ENCODE assay signal across 16 cellular contexts in genomic region chr7:69364814-69365587, GRCh38.
DNase-seq lines count a peak whose midpoint lies in the region; ATAC-seq, FAIRE-seq and TF ChIP-seq lines count a peak whose summit lies in the region.
"Had no signal": no experiment of that assay in that cellular context is flagged by ENCODE, and none has a peak within 500 bp of the region (broad histone marks: within the 10 kb centered on the region; RNA-seq: fewer than 3 reads in every experiment).

No MANE protein-coding gene starts in this region.

- 77% methylated on average over 9 of the region's 9 CpGs for WGBS in A549 (ENCODE audit: missing lambda C conversion rate)
- WGBS in mesenchymal stem cell: 90% methylated on average over 7 of the region's 9 CpGs
- WGBS in right lobe of liver (ENCODE audit: insufficient coverage, low coverage, low lambda C conversion rate, missing lambda C conversion rate): 75% methylated on average over 9 of the region's 9 CpGs

- POLR2A ChIA-PET in A549 (lab: Yijun Ruan, JAX) (no interaction called here), OCI-LY7 (lab: Charles Lee) (interaction anchor here (0.5 to 0.7 kb wide), 2 partner anchors 12 to 788 kb away, joined by 3 read pairs; no protein-coding TSS in a partner anchor)

- ATAC-seq in A549 (no peak), omental fat pad (ENCODE audit: low FRiP score) (no peak), right lobe of liver (no peak)
- ATAC-seq: activated naive CD4-positive, alpha-beta T cell treated with anti-CD3 and anti-CD28 coated beads, Interleukin-2, amount 50 U/mL, for 72 hours; effector memory CD8-positive, alpha-beta T cell had no signal

- no peak overlapping the region for H2BK120ac ChIP-seq in mesenchymal stem cell (ENCODE audit: low read depth, low read length)

- H3K14ac ChIP-seq in mesenchymal stem cell (ENCODE audit: low read length in 2 of 2): no peak overlapping the region

- H2BK12ac ChIP-seq in mesenchymal stem cell (ENCODE audit: low read length in 2 of 2): no peak overlapping the region

- DNase-seq in A549 (ENCODE audit: low read depth in 1 of 2, low spot score in 1 of 2): no peak
- peak; percentile 67 for DNase-seq in NCI-H1105 (lab: John Stamatoyannopoulos, UW)
- DNase-seq in OCI-LY7 (ENCODE audit: low spot score): peak; percentile 44
- DNase-seq in mesenchymal stem cell: no peak
- no peak for DNase-seq in stimulated activated CD4-positive, alpha-beta T cell treated with anti-CD3 and anti-CD28 coated beads, Interleukin-4, amount 100 ng/mL, for 1 hour
- no peak for DNase-seq in omental fat pad (ENCODE audit: low spot score)
- no peak for DNase-seq in right lobe of liver
- DNase-seq in neural progenitor cell (ENCODE audit: low spot score): no peak
- DNase-seq: C1 segment of cervical spinal cord; effector memory CD8-positive, alpha-beta T cell; HFFc6; stimulated activated CD4-positive, alpha-beta T cell treated with anti-CD3 and anti-CD28 coated beads, Interleukin-4, amount 100 ng/mL, for 4 hours had no signal

- H2BK5ac ChIP-seq in mesenchymal stem cell (ENCODE audit: low read depth, low read length, poor library complexity, severe bottlenecking): no peak overlapping the region

- H4K20me1 ChIP-seq in OCI-LY7 (ENCODE audit: insufficient read depth, low read length) (no peaks in the 10 kb centered on the region), neural progenitor cell (ENCODE audit: low read depth) (no peaks in the 10 kb centered on the region)

- H2AFZ ChIP-seq in OCI-LY7 (ENCODE audit: low read length): peak overlapping the region; percentile 84
- H2AFZ ChIP-seq in mesenchymal stem cell (ENCODE audit: low read depth, low read length): no peak overlapping the region
- no peak overlapping the region for H2AFZ ChIP-seq in neural progenitor cell (replicated peaks)

- intact Hi-C loops in OCI-LY7 (cut with micrococcal nuclease; ENCODE audit: unreplicated experiment): no loop called here
- intact Hi-C loops in right lobe of liver (cut with DNase I): no loop called here

- TF ChIP-seq POLR2A in A549 (IDR thresholded peaks at IDR 0.05; ENCODE audit: low read length): no peak
- TF ChIP-seq POLR2A in right lobe of liver (IDR thresholded peaks at IDR 0.05): no peak

- no peak overlapping the region for H3K27ac Mint-ChIP-seq in neural progenitor cell
- H3K27ac Mint-ChIP-seq: activated naive CD4-positive, alpha-beta T cell treated with anti-CD3 and anti-CD28 coated beads, Interleukin-2, amount 50 U/mL, for 72 hours; effector memory CD8-positive, alpha-beta T cell; HFFc6; nephron progenitor cell had no signal

- H4K8ac ChIP-seq in mesenchymal stem cell (ENCODE audit: low read length): no peak overlapping the region

- no peaks in the 10 kb centered on the region for H3K27me3 Mint-ChIP-seq in neural progenitor cell (ENCODE audit: insufficient read depth, low read depth)

- FAIRE-seq in A549 (lab: Jason Lieb, UNC): no peak
- FAIRE-seq: TTC549 had no signal

- H3K4me1 Mint-ChIP-seq in neural progenitor cell: no peaks in the 10 kb centered on the region

- no peaks in the 10 kb centered on the region for H3K27me3 ChIP-seq in mesenchymal stem cell (ENCODE audit: control insufficient read depth in 1 of 2, insufficient read depth in 1 of 2, low read length in 2 of 2)
- H3K27me3 ChIP-seq in right lobe of liver: no peaks in the 10 kb centered on the region
- no peaks in the 10 kb centered on the region for H3K27me3 ChIP-seq in neural progenitor cell

- H3K36me3 ChIP-seq in OCI-LY7 (ENCODE audit: insufficient read depth, low read length): no peaks in the 10 kb centered on the region
- no peaks in the 10 kb centered on the region for H3K36me3 ChIP-seq in mesenchymal stem cell (ENCODE audit: control insufficient read depth in 1 of 2, insufficient read depth in 2 of 2, low read depth in 1 of 2, low read length in 2 of 2)
- no peaks in the 10 kb centered on the region for H3K36me3 ChIP-seq in right lobe of liver
- H3K36me3 ChIP-seq in neural progenitor cell: no peaks in the 10 kb centered on the region
- H3K36me3 ChIP-seq: prostate gland had no signal

- CTCF ChIA-PET in A549 (lab: Yijun Ruan, JAX) (interaction anchor here (0.6 kb wide), 1 partner anchor 30 kb away, joined by 3 read pairs; no protein-coding TSS in a partner anchor), OCI-LY7 (lab: Charles Lee; ENCODE audit: unreplicated experiment) (no interaction called here)

- H2AK5ac ChIP-seq in mesenchymal stem cell (ENCODE audit: low read length, severe bottlenecking): no peak overlapping the region

- H4K91ac ChIP-seq in mesenchymal stem cell (ENCODE audit: low read length): no peak overlapping the region

- BruUV-seq in OCI-LY7 (replicated peaks; lab: Mats Ljungman, UMichigan): no TSS peak

- H3K79me2 ChIP-seq in OCI-LY7 (ENCODE audit: insufficient read depth, low read depth, low read length): no peaks in the 10 kb centered on the region
- H3K79me2 ChIP-seq in neural progenitor cell (ENCODE audit: low read depth): no peaks in the 10 kb centered on the region

- H3K27ac ChIP-seq in A549 (peak overlapping the region; percentile 46 to 51; a peak in 3 of 6 replicates), OCI-LY7 (ENCODE audit: low read depth, low read length, poor library complexity, severe bottlenecking) (no peak overlapping the region), mesenchymal stem cell (ENCODE audit: low read length, poor library complexity, severe bottlenecking) (no peak overlapping the region), right lobe of liver (no peak overlapping the region), neural progenitor cell (no peak overlapping the region)
- H3K27ac ChIP-seq: prostate gland had no signal

- H3K4me2 ChIP-seq in A549 (peak overlapping the region; percentile 58), OCI-LY7 (ENCODE audit: low read length) (peak overlapping the region; percentile 56), mesenchymal stem cell (ENCODE audit: low read length, poor library complexity, severe bottlenecking) (no peak overlapping the region), neural progenitor cell (no peak overlapping the region)

- H3K79me1 ChIP-seq in mesenchymal stem cell (replicated peaks; ENCODE audit: low read length, poor library complexity, severe bottlenecking): no peaks in the 10 kb centered on the region

- no peaks in the 10 kb centered on the region for H3K36me3 Mint-ChIP-seq in neural progenitor cell
- H3K36me3 Mint-ChIP-seq: activated naive CD4-positive, alpha-beta T cell treated with anti-CD3 and anti-CD28 coated beads, Interleukin-2, amount 50 U/mL, for 72 hours had no signal

- H3K4me3 ChIP-seq in A549 (no peak overlapping the region), OCI-LY7 (ENCODE audit: low read depth, low read length, poor library complexity, severe bottlenecking) (no peak overlapping the region), mesenchymal stem cell (ENCODE audit: insufficient read depth in 1 of 2, low read depth in 1 of 2, low read length in 2 of 2) (peak overlapping the region in 1 of 2 experiments; percentile 67), right lobe of liver (no peak overlapping the region), neural progenitor cell (no peak overlapping the region)
- H3K4me3 ChIP-seq: prostate gland had no signal

- no peaks in the 10 kb centered on the region for H3F3A ChIP-seq in neural progenitor cell (ENCODE audit: low read depth)

- TF ChIP-seq RAD21 in A549 (conservative IDR thresholded peaks at IDR 0.05 in 1 of 2, IDR thresholded peaks at IDR 0.05 in 1 of 2): no peak

- TF ChIP-seq CTCF in A549 (IDR thresholded peaks at IDR 0.05) (no peak), OCI-LY7 (conservative IDR thresholded peaks at IDR 0.05; ENCODE audit: low read length) (no peak), omental fat pad (IDR thresholded peaks at IDR 0.05) (no peak), right lobe of liver (IDR thresholded peaks at IDR 0.05) (no peak), neural progenitor cell (IDR thresholded peaks at IDR 0.05) (no peak)

- no peak overlapping the region for H3K4ac ChIP-seq in mesenchymal stem cell (ENCODE audit: low read depth in 1 of 2, low read length in 2 of 2)

- no peaks in the 10 kb centered on the region for H3K9me3 Mint-ChIP-seq in neural progenitor cell
- H3K9me3 Mint-ChIP-seq: effector memory CD8-positive, alpha-beta T cell had no signal

- no peaks in the 10 kb centered on the region for H3K9me2 ChIP-seq in OCI-LY7 (ENCODE audit: insufficient read depth, low read length)

- no peaks in the 10 kb centered on the region for H3K9me3 ChIP-seq in A549
- no peaks in the 10 kb centered on the region for H3K9me3 ChIP-seq in OCI-LY7 (ENCODE audit: low read length)
- H3K9me3 ChIP-seq in mesenchymal stem cell (ENCODE audit: control insufficient read depth, low read length): no peaks in the 10 kb centered on the region
- no peaks in the 10 kb centered on the region for H3K9me3 ChIP-seq in right lobe of liver
- no peaks in the 10 kb centered on the region for H3K9me3 ChIP-seq in neural progenitor cell (ENCODE audit: low read depth)
- H3K9me3 ChIP-seq: prostate gland had no signal

- H3K4me1 ChIP-seq in A549: peaks cover 33% of the 10 kb centered on the region
- H3K4me1 ChIP-seq in OCI-LY7 (ENCODE audit: insufficient read depth, low read length, poor library complexity, severe bottlenecking): peaks cover 12% of the 10 kb centered on the region
- H3K4me1 ChIP-seq in mesenchymal stem cell (ENCODE audit: control insufficient read depth, insufficient read depth, low read depth, low read length): peaks cover 10% of the 10 kb centered on the region
- no peaks in the 10 kb centered on the region for H3K4me1 ChIP-seq in right lobe of liver
- no peaks in the 10 kb centered on the region for H3K4me1 ChIP-seq in neural progenitor cell
- H3K4me1 ChIP-seq: prostate gland had no signal

- no peak overlapping the region for H2BK15ac ChIP-seq in mesenchymal stem cell (ENCODE audit: low read depth, poor library complexity, severe bottlenecking)

- peak overlapping the region; percentile 80 for H3K9ac ChIP-seq in mesenchymal stem cell (ENCODE audit: low read length)
- H3K9ac ChIP-seq in neural progenitor cell: no peak overlapping the region

- no peak overlapping the region for H3K4me3 Mint-ChIP-seq in neural progenitor cell
- H3K4me3 Mint-ChIP-seq: effector memory CD8-positive, alpha-beta T cell; HFFc6 had no signal

- no peak for TF ChIP-seq EP300 in A549 (IDR thresholded peaks at IDR 0.05)

- no peak overlapping the region for H3K18ac ChIP-seq in mesenchymal stem cell (ENCODE audit: low read depth in 1 of 2, low read length in 2 of 2)

- H3K23ac ChIP-seq in mesenchymal stem cell (ENCODE audit: low read length in 2 of 2): no peak overlapping the region

TF ChIP-seq in A549, 52 proteins besides CTCF, POLR2A, EP300 and RAD21 (continues in another document):
- TF ChIP-seq KDM5A (IDR thresholded peaks at IDR 0.05): no peak
- no peak for TF ChIP-seq CHD2 (IDR thresholded peaks at IDR 0.05; ENCODE audit: low read length, partially characterized antibody)
- TF ChIP-seq TP53 (CRISPR knock-in tag; IDR thresholded peaks at IDR 0.05): no peak
- no peak for TF ChIP-seq NFE2L2 (conservative IDR thresholded peaks at IDR 0.05; ENCODE audit: low read length)

Comparison
In these comparisons a context has a peak if more than half of its experiments do, and no peak if none do; other contexts are left out.
1. DNase-seq: peak in NCI-H1105 (single experiment) and OCI-LY7 (single experiment); none in A549 (0 of 2), mesenchymal stem cell (single experiment), stimulated activated CD4-positive, alpha-beta T cell treated with anti-CD3 and anti-CD28 coated beads, Interleukin-4, amount 100 ng/mL, for 1 hour (single experiment), omental fat pad (single experiment), right lobe of liver (0 of 3) and neural progenitor cell (single experiment).
2. H3K27ac ChIP-seq: peak in A549 (2 of 2); none in OCI-LY7 (single experiment), mesenchymal stem cell (single experiment), right lobe of liver (0 of 3) and neural progenitor cell (single experiment).
3. H3K4me2 ChIP-seq: peak in A549 (single experiment) and OCI-LY7 (single experiment); none in mesenchymal stem cell (single experiment) and neural progenitor cell (single experiment).